In genomic region chr6:70841115-70841514, GRCh38 we compare ENCODE assay signal across 15 cellular contexts.
A peak's percentile ranks its signal among the peaks of the same experiment; 100 is the strongest.
DNase-seq lines count a peak whose midpoint lies in the region; ATAC-seq, FAIRE-seq and TF ChIP-seq lines count a peak whose summit lies in the region.
"Had no signal": no experiment of that assay in that cellular context is flagged by ENCODE, and none has a peak within 500 bp of the region (broad histone marks: within the 10 kb centered on the region; RNA-seq: fewer than 3 reads in every experiment).

No MANE protein-coding gene starts in this region.

- 92% methylated on average over 8 of the region's 8 CpGs for WGBS in GM12878 (ENCODE audit: insufficient coverage, insufficient replicate concordance, low lambda C conversion rate, missing lambda C conversion rate)
- WGBS in body of pancreas, 2 donors, result 97% methylated on average over 8 of the region's 8 CpGs

- H4K20me1 ChIP-seq in GM12878 (ENCODE audit: control insufficient read depth, insufficient read depth), result no peaks in the 10 kb centered on the region
- H4K20me1 ChIP-seq: BLaER1 had no signal

- in situ Hi-C loops in GM12878 (cut with MboI), result no loop called here

- TF ChIP-seq POLR2A in GM12878 (IDR thresholded peaks at IDR 0.05; ENCODE audit: low read depth, low read length) (no peak), body of pancreas (IDR thresholded peaks at IDR 0.05) (no peak)

- no peaks in the 10 kb centered on the region for H3K27me3 ChIP-seq in GM12878 (replicated peaks in 1 of 2; ENCODE audit: control insufficient read depth in 2 of 2, insufficient read depth in 2 of 2, low read length in 1 of 2)
- H3K27me3 ChIP-seq in body of pancreas, result no peaks in the 10 kb centered on the region
- H3K27me3 ChIP-seq: BLaER1 had no signal

- H3K9me3 Mint-ChIP-seq in immature natural killer cell, result no peaks in the 10 kb centered on the region
- H3K9me3 Mint-ChIP-seq: CD8-positive, alpha-beta memory T cell had no signal

- TF ChIP-seq CTCF in HFF-Myc (IDR thresholded peaks at IDR 0.05; ENCODE audit: low read depth, low read length, missing control alignments) (no peak), GM12878 (IDR thresholded peaks at IDR 0.05 in 2 of 3, conservative IDR thresholded peaks at IDR 0.05 in 1 of 3; ENCODE audit: control insufficient read depth in 2 of 3, extremely low read depth in 1 of 3, insufficient read depth in 1 of 3, low read depth in 3 of 3, low read length in 3 of 3) (no peak), body of pancreas (IDR thresholded peaks at IDR 0.05) (no peak)

- SMC1A ChIA-PET in GM12878 (lab: Charles Lee; ENCODE audit: uncharacterized antibody, unreplicated experiment), result no interaction called here

- H3K4me1 ChIP-seq in GM12878 (ENCODE audit: control insufficient read depth, insufficient read depth, low read length) (no peaks in the 10 kb centered on the region), body of pancreas (no peaks in the 10 kb centered on the region)
- H3K4me1 ChIP-seq: A549, BLaER1, Caco-2 had no signal

- peak; percentile 7 for FAIRE-seq in GM12878 (lab: Jason Lieb, UNC)
- FAIRE-seq: A549, H1 had no signal

- CTCF ChIA-PET in GM12878 (lab: Yijun Ruan, JAX), result interaction anchor here (1.2 to 1.6 kb wide), 2 partner anchors 9 to 16 kb away, joined by 4 to 7 read pairs; no protein-coding TSS in a partner anchor

- H3K79me2 ChIP-seq in GM12878 (ENCODE audit: control insufficient read depth, insufficient read depth, low read length), result no peaks in the 10 kb centered on the region

- H3K36me3 ChIP-seq in GM12878 (ENCODE audit: control insufficient read depth in 2 of 2, insufficient read depth in 2 of 2, low read length in 1 of 2) (no peaks in the 10 kb centered on the region; a peak in 1 of 4 replicates), body of pancreas (replicated peaks in 1 of 2; ENCODE audit: insufficient read depth in 1 of 2, low read depth in 2 of 2) (no peaks in the 10 kb centered on the region)

- peak; percentile 60 for DNase-seq in HFF-Myc (ENCODE audit: extremely low read depth, low read depth)
- DNase-seq in GM12878 (ENCODE audit: low read depth, low spot score), result no peak
- DNase-seq in immature natural killer cell, result peak; percentile 7 to 22 (median 14)
- DNase-seq in NCI-H1417 (lab: John Stamatoyannopoulos, UW), result no peak
- DNase-seq in NK-92 (lab: John Stamatoyannopoulos, UW; ENCODE audit: unreplicated experiment), result no peak
- DNase-seq in body of pancreas, result no peak
- DNase-seq: Caco-2; CD8-positive, alpha-beta memory T cell; DND-41; GDM1; HCEC 1CT had no signal

- no peak for TF ChIP-seq EP300 in GM12878 (IDR thresholded peaks at IDR 0.05; ENCODE audit: borderline replicate concordance in 1 of 2, control insufficient read depth in 1 of 2, low read depth in 2 of 2, low read length in 2 of 2)

- BruUV-seq in GM12878 (replicated peaks; lab: Mats Ljungman, UMichigan), result no TSS peak

- H3K36me3 Mint-ChIP-seq in immature natural killer cell, result peaks cover 4 to 7% (median 5%) of the 10 kb centered on the region in 3 donors

- no peak overlapping the region for H2AFZ ChIP-seq in GM12878 (ENCODE audit: control insufficient read depth, low read depth, low read length)

- H3K4me3 ChIP-seq in HFF-Myc (replicated peaks; ENCODE audit: low read depth, low read length) (no peak overlapping the region), GM12878 (no peak overlapping the region), body of pancreas (no peak overlapping the region)
- H3K4me3 ChIP-seq: A549, BLaER1 had no signal

- peak overlapping the region in 1 of 6 donors; percentile 29 for H3K27ac Mint-ChIP-seq in immature natural killer cell
- H3K27ac Mint-ChIP-seq: CD8-positive, alpha-beta memory T cell had no signal

- H3K27ac ChIP-seq in GM12878 (ENCODE audit: control insufficient read depth, insufficient read depth), result no peak overlapping the region
- no peak overlapping the region for H3K27ac ChIP-seq in body of pancreas
- H3K27ac ChIP-seq: A549, BLaER1, HL-60 had no signal

- peak overlapping the region in 1 of 5 donors; percentile 12 for H3K4me3 Mint-ChIP-seq in immature natural killer cell
- H3K4me3 Mint-ChIP-seq: CD8-positive, alpha-beta memory T cell had no signal

- H3K9me3 ChIP-seq in GM12878 (replicated peaks; ENCODE audit: control insufficient read depth, insufficient read depth, low read length), result no peaks in the 10 kb centered on the region
- H3K9me3 ChIP-seq in body of pancreas, result no peaks in the 10 kb centered on the region
- H3K9me3 ChIP-seq: A549, BLaER1, Caco-2 had no signal

- peaks cover 0 to 3% (median 0%) of the 10 kb centered on the region in 3 donors for H3K27me3 Mint-ChIP-seq in immature natural killer cell (ENCODE audit: low read depth in 3 of 3)
- H3K27me3 Mint-ChIP-seq: CD8-positive, alpha-beta memory T cell had no signal

- POLR2A ChIA-PET in GM12878 (lab: Charles Lee), result no interaction called here

- no peak overlapping the region for H3K4me2 ChIP-seq in GM12878 (ENCODE audit: control insufficient read depth, insufficient read depth)
- H3K4me2 ChIP-seq: A549, BLaER1 had no signal

- RAD21 ChIA-PET in GM12878 (lab: Charles Lee; ENCODE audit: unreplicated experiment), result no interaction called here

- H3K9ac ChIP-seq in GM12878 (ENCODE audit: control insufficient read depth, insufficient read depth, low read length), result no peak overlapping the region
- H3K9ac ChIP-seq: BLaER1 had no signal

- H3K4me1 Mint-ChIP-seq in immature natural killer cell, result peaks cover 10 to 38% of the 10 kb centered on the region in 2 donors

- ATAC-seq in GM12878, result no peak
- no peak for ATAC-seq in body of pancreas
- ATAC-seq: A549 had no signal

- intact Hi-C loops in GM12878 (cut with micrococcal nuclease; ENCODE audit: unreplicated experiment), result no loop called here
- intact Hi-C loops in body of pancreas (cut with DNase I), result no loop called here

- no peak for TF ChIP-seq RAD21 in GM12878 (IDR thresholded peaks at IDR 0.05; ENCODE audit: insufficient read depth, low read depth, low read length)

TF ChIP-seq in GM12878, 131 proteins besides CTCF, POLR2A, EP300 and RAD21:
- TF ChIP-seq ATF2 (IDR thresholded peaks at IDR 0.05; ENCODE audit: low read length), result no peak
- TF ChIP-seq SMARCA5 (IDR thresholded peaks at IDR 0.05), result no peak
- no peak for TF ChIP-seq PKNOX1 (IDR thresholded peaks at IDR 0.05)
- no peak for TF ChIP-seq BCL11A (IDR thresholded peaks at IDR 0.05; ENCODE audit: low read depth, low read length)
- TF ChIP-seq MTA3 (IDR thresholded peaks at IDR 0.05; ENCODE audit: borderline replicate concordance, low read length), result no peak
- TF ChIP-seq IRF3 (IDR thresholded peaks at IDR 0.05), result no peak
- TF ChIP-seq BHLHE40 (IDR thresholded peaks at IDR 0.05; ENCODE audit: borderline replicate concordance in 1 of 2, low read depth in 2 of 2, low read length in 1 of 2), result no peak
- TF ChIP-seq PAX5 (IDR thresholded peaks at IDR 0.05; ENCODE audit: borderline replicate concordance, low read depth, low read length), result no peak
- TF ChIP-seq BCLAF1 (IDR thresholded peaks at IDR 0.05), result no peak
TF ChIP-seq in GM12878: peak in this region for 0.

Comparison
In these comparisons a context has a peak if more than half of its experiments do, and no peak if none do; other contexts are left out.
1. DNase-seq: peak in HFF-Myc (single experiment) and immature natural killer cell (3 of 3); none in GM12878 (single experiment), NCI-H1417 (0 of 3), NK-92 (single experiment) and body of pancreas (0 of 4).